9 cellular contexts compared by ENCODE assay signal in the genomic region with DNA sequence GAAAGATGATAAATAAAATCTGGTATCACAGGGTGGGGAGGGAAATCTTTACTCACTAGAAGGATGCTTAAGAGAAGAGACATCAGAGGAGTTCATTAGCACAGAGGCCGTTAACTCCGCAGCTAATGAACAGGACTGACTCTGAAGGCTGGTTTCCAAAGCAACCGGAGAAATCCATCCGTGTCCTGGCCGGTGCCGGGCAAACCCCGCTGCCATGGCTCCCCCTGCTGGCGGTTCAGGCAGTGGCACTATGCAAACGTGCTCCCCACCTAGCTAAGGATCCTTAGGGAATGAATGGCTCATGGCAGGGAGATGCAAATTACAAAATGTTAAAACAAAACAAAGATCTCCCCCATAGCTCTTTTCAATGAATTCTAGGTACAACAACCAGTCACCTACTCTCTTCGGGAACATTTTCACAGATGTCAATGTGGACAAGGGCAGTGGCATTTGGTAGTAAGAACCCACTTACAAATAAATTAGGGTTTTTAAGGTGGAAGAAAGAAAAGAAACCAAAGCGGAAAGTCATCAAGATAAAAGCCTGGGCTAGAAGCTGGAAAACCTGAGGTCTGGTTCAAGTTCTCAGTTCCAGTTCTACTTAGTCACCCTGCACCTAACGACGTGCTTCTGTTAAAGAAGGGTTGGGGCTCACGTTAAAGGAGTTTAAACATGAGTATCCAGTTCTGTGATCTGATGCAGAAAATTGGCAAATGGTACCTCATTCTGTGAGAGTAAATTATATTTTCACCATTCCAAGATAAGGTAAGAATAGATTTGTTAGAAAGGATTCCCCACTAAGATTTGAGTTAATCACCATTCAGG.
A peak's percentile ranks its signal among the peaks of the same experiment; 100 is the strongest.
DNase-seq lines count a peak whose midpoint lies in the region; ATAC-seq, FAIRE-seq and TF ChIP-seq lines count a peak whose summit lies in the region.
"Had no signal": no experiment of that assay in that cellular context is flagged by ENCODE, and none has a peak within 500 bp of the region (broad histone marks: within the 10 kb centered on the region; RNA-seq: fewer than 3 reads in every experiment).

No MANE protein-coding gene starts in this region.

- H3K36me3 ChIP-seq in transverse colon, result peaks cover 0 to 43% (median 14%) of the 10 kb centered on the region in 4 donors

- in situ Hi-C loops in transverse colon (cut with MboI; ENCODE audit: low pct_ligation_motif_present in 1 of 4, low pct_unique_long_range_greater_than_20kb in 1 of 4, low sequenced_read_pairs in 3 of 4), result no loop called here

- WGBS in transverse colon (ENCODE audit: low coverage in 1 of 2), 2 donors, result 31 to 58% methylated on average over 7 to 14 of the region's 14 CpGs

- no peaks in the 10 kb centered on the region for H3K9me3 ChIP-seq in transverse colon

- no peaks in the 10 kb centered on the region for H3K27me3 Mint-ChIP-seq in osteocyte (ENCODE audit: unreplicated experiment)
- H3K27me3 Mint-ChIP-seq: stimulated activated naive CD8-positive, alpha-beta T cell treated with anti-CD3 and anti-CD28 coated beads, Interleukin-15, Interleukin-2, amounts not matched to agents 100 ng/mL and 50 ng/mL, for 24 hours had no signal

- H3K4me1 Mint-ChIP-seq in osteocyte (ENCODE audit: unreplicated experiment), result peaks cover 15% of the 10 kb centered on the region

- peak; percentile 73 for ATAC-seq in HG03342 (IDR thresholded peaks at IDR 0.05; ENCODE audit: unreplicated experiment)

- peak; percentile 96 for TF ChIP-seq CTCF in osteocyte (IDR thresholded peaks at IDR 0.05)
- TF ChIP-seq CTCF in transverse colon (IDR thresholded peaks at IDR 0.05), result peak; percentile 78 to 93 (median 90)

- peaks cover 60% of the 10 kb centered on the region for H3K36me3 Mint-ChIP-seq in osteocyte (ENCODE audit: unreplicated experiment)

- TF ChIP-seq EP300 in transverse colon (IDR thresholded peaks at IDR 0.05; ENCODE audit: low read depth), result no peak

- no peaks in the 10 kb centered on the region for H3K9me3 Mint-ChIP-seq in osteocyte (ENCODE audit: unreplicated experiment)
- H3K9me3 Mint-ChIP-seq: stimulated activated naive CD8-positive, alpha-beta T cell treated with anti-CD3 and anti-CD28 coated beads, Interleukin-15, Interleukin-2, amounts not matched to agents 100 ng/mL and 50 ng/mL, for 24 hours had no signal

- intact Hi-C loops in transverse colon (cut with DNase I; ENCODE audit: low total_unique reads), result no loop called here

- TF ChIP-seq POLR2A in transverse colon (IDR thresholded peaks at IDR 0.05), result no peak

- H3K27ac Mint-ChIP-seq in osteocyte (ENCODE audit: unreplicated experiment), result no peak overlapping the region
- H3K27ac Mint-ChIP-seq: stimulated activated naive CD8-positive, alpha-beta T cell treated with anti-CD3 and anti-CD28 coated beads, Interleukin-15, Interleukin-2, amounts not matched to agents 100 ng/mL and 50 ng/mL, for 24 hours had no signal

- FAIRE-seq in RCC 7860 (lab: Jason Lieb, UNC), result peak; percentile 33

- H3K27me3 ChIP-seq in transverse colon, result no peaks in the 10 kb centered on the region

- H3K4me3 Mint-ChIP-seq in osteocyte (ENCODE audit: unreplicated experiment), result no peak overlapping the region
- H3K4me3 Mint-ChIP-seq: stimulated activated naive CD8-positive, alpha-beta T cell treated with anti-CD3 and anti-CD28 coated beads, Interleukin-15, Interleukin-2, amounts not matched to agents 100 ng/mL and 50 ng/mL, for 24 hours had no signal

- no peak overlapping the region for H3K4me3 ChIP-seq in transverse colon

- peak; percentile 44 to 45 for DNase-seq in SHP77 (lab: John Stamatoyannopoulos, UW)
- DNase-seq in SHP77 treated with DMSO at 0.1 percent for 48 hours (lab: John Stamatoyannopoulos, UW), result no peak
- peak; percentile 56 for DNase-seq in RCC 7860 (ENCODE audit: low spot score)
- DNase-seq in activated effector memory CD4-positive, alpha-beta T cell treated with anti-CD3 and anti-CD28 coated beads, Interleukin-2, amount 50 U/mL, for 16 hours, result peak; percentile 86
- DNase-seq in globus pallidus (ENCODE audit: low spot score), result peak; percentile 34
- DNase-seq in osteocyte (ENCODE audit: extremely low spot score, unreplicated experiment), result peak; percentile 90
- DNase-seq in transverse colon, result peak; percentile 76

- no peaks in the 10 kb centered on the region for H3K4me1 ChIP-seq in transverse colon

- H3K27ac ChIP-seq in transverse colon, result no peak overlapping the region
